ENCODE assay signal across 10 cellular contexts in genomic region chr16:3007957-3008748, GRCh38. TPM values are rescaled to one million over a fixed set of nuclear protein-coding genes. Genes with fewer than 3 reads are reported as not detected.
DNase-seq lines count a peak whose midpoint lies in the region; ATAC-seq, FAIRE-seq and TF ChIP-seq lines count a peak whose summit lies in the region.
"Had no signal": no experiment of that assay in that cellular context is flagged by ENCODE, and none has a peak within 500 bp of the region (broad histone marks: within the 10 kb centered on the region; RNA-seq: fewer than 3 reads in every experiment).

No MANE protein-coding gene starts in this region.

- H3K4me3 ChIP-seq in right lobe of liver = peak overlapping the region in 2 of 3 donors; percentile 14 to 24

- TF ChIP-seq POLR2A in right lobe of liver (IDR thresholded peaks at IDR 0.05) = no peak

- intact Hi-C loops in CD14-positive monocyte (cut with micrococcal nuclease) (loop anchor here (2.0 kb wide), 2 partner anchors 13 to 15 kb away; partner anchors contain the start of genes HCFC1R1 (in 1 of the 2) and TNFRSF12A (in 1 of the 2)), right lobe of liver (cut with DNase I) (no loop called here)
- intact Hi-C loops in activated CD8-positive, alpha-beta T cell treated with anti-CD3 and anti-CD28 coated beads for 36 hours (cut with micrococcal nuclease) = no loop called here

- ATAC-seq in activated CD8-positive, alpha-beta T cell treated with anti-CD3 and anti-CD28 coated beads for 36 hours = no peak
- no peak for ATAC-seq in right lobe of liver
- ATAC-seq in GM18909 (IDR thresholded peaks at IDR 0.05; ENCODE audit: poor library complexity, unreplicated experiment) = no peak
- ATAC-seq in GM21529 (IDR thresholded peaks at IDR 0.05; ENCODE audit: unreplicated experiment) = no peak

- peaks cover 53% of the 10 kb centered on the region for H3K4me1 Mint-ChIP-seq in CD14-positive monocyte
- H3K4me1 Mint-ChIP-seq in activated CD8-positive, alpha-beta T cell treated with anti-CD3 and anti-CD28 coated beads for 36 hours (ENCODE audit: low read depth) = peaks cover 21% of the 10 kb centered on the region

- CTCF ChIA-PET in activated CD8-positive, alpha-beta T cell treated with anti-CD3 and anti-CD28 coated beads for 36 hours (lab: Charles Lee) = interaction anchor here (0.7 to 5.3 kb wide), 10 partner anchors 13 to 121 kb away, joined by 3 to 56 read pairs (median 8); partner anchors contain the start of genes CLDN6, HCFC1R1, THOC6 and TNFRSF12A

- H3K9me3 ChIP-seq in right lobe of liver = no peaks in the 10 kb centered on the region

- peak; percentile 72 for DNase-seq in CD14-positive monocyte (ENCODE audit: low spot score)
- peak; percentile 32 for DNase-seq in HT-29 (ENCODE audit: low spot score)
- peak; percentile 28 for DNase-seq in activated CD8-positive, alpha-beta T cell treated with anti-CD3 and anti-CD28 coated beads for 36 hours
- peak in 2 of 3 donors; percentile 45 to 66 for DNase-seq in right lobe of liver
- no peak for DNase-seq in NCI-H748 (lab: John Stamatoyannopoulos, UW; ENCODE audit: unreplicated experiment)
- DNase-seq in urothelium cell line (ENCODE audit: low spot score) = no peak

- peak overlapping the region; percentile 76 to 93 for H3K4me3 Mint-ChIP-seq in CD14-positive monocyte
- H3K4me3 Mint-ChIP-seq in activated CD8-positive, alpha-beta T cell treated with anti-CD3 and anti-CD28 coated beads for 36 hours = no peak overlapping the region

- H3K27me3 Mint-ChIP-seq in CD14-positive monocyte (ENCODE audit: low read depth in 3 of 3) = peaks cover 18 to 32% (median 21%) of the 10 kb centered on the region in 3 donors
- H3K27me3 Mint-ChIP-seq in activated CD8-positive, alpha-beta T cell treated with anti-CD3 and anti-CD28 coated beads for 36 hours = peaks cover 14% of the 10 kb centered on the region

- H3K4me1 ChIP-seq in right lobe of liver = peaks cover 0 to 38% (median 18%) of the 10 kb centered on the region in 4 donors

- FAIRE-seq in urothelium cell line (lab: Jason Lieb, UNC) = no peak
- FAIRE-seq: islet of Langerhans had no signal

- H3K36me3 ChIP-seq in right lobe of liver = no peaks in the 10 kb centered on the region

- WGBS in right lobe of liver (ENCODE audit: insufficient coverage, low coverage, low lambda C conversion rate, missing lambda C conversion rate) = 30% methylated on average over 10 of the region's 17 CpGs

- H3K27ac ChIP-seq in right lobe of liver = peak overlapping the region; percentile 76 to 95 (median 83)

- peaks cover 5 to 6% of the 10 kb centered on the region in 2 donors for H3K36me3 Mint-ChIP-seq in CD14-positive monocyte
- H3K36me3 Mint-ChIP-seq in activated CD8-positive, alpha-beta T cell treated with anti-CD3 and anti-CD28 coated beads for 36 hours (ENCODE audit: low read depth) = no peaks in the 10 kb centered on the region

- no peak for TF ChIP-seq CTCF in CD14-positive monocyte (IDR thresholded peaks at IDR 0.05)
- no peak for TF ChIP-seq CTCF in activated CD8-positive, alpha-beta T cell treated with anti-CD3 and anti-CD28 coated beads for 36 hours (IDR thresholded peaks at IDR 0.05)
- no peak for TF ChIP-seq CTCF in right lobe of liver (IDR thresholded peaks at IDR 0.05)

- POLR2A ChIA-PET in activated CD8-positive, alpha-beta T cell treated with anti-CD3 and anti-CD28 coated beads for 36 hours (lab: Charles Lee) = interaction anchor here (1.7 kb wide), 2 partner anchors 12 to 19 kb away, joined by 5 to 6 read pairs; partner anchors contain the start of gene TNFRSF12A

- H3K27me3 ChIP-seq in right lobe of liver = no peaks in the 10 kb centered on the region

- H3K27ac Mint-ChIP-seq in CD14-positive monocyte = peak overlapping the region; percentile 79 to 95 (median 87)
- H3K27ac Mint-ChIP-seq in activated CD8-positive, alpha-beta T cell treated with anti-CD3 and anti-CD28 coated beads for 36 hours = no peak overlapping the region

- peaks cover 0 to 3% (median 0%) of the 10 kb centered on the region in 7 donors for H3K9me3 Mint-ChIP-seq in CD14-positive monocyte
- no peaks in the 10 kb centered on the region for H3K9me3 Mint-ChIP-seq in activated CD8-positive, alpha-beta T cell treated with anti-CD3 and anti-CD28 coated beads for 36 hours

RNA-seq across cellular contexts. Expression of gene CLDN9, which starts 4.6 kb away (rescaled TPM):
- not detected for polyA plus RNA-seq in CD14-positive monocyte
- 2.6 and 4.7 TPM in 2 replicates for total RNA-seq in HT-29 (2014; rRNA removed; shearing (Covaris generic))
- total RNA-seq in activated CD8-positive, alpha-beta T cell treated with anti-CD3 and anti-CD28 coated beads for 36 hours = not detected
- 1 to 10 TPM in 2 of 6 experiments, under 1 TPM in 4; 0.25 to 1.7 (median 0.92) TPM for total RNA-seq in right lobe of liver

RNA-seq across cellular contexts. Expression of gene CLDN6, which starts 9.8 kb away (rescaled TPM):
- polyA plus RNA-seq in CD14-positive monocyte = not detected
- not detected in 2 replicates for total RNA-seq in HT-29 (2014; rRNA removed; shearing (Covaris generic))
- not detected for total RNA-seq in activated CD8-positive, alpha-beta T cell treated with anti-CD3 and anti-CD28 coated beads for 36 hours
- 1 to 10 TPM in 1 of 6 experiments, not detected in 5; 2.9 TPM for total RNA-seq in right lobe of liver
- total RNA-seq: T-helper 2 cell treated with Interferon-gamma antibody and Interleukin-4, amounts not matched to agents 100 ng/mL and 5 ng/mL, for 36 hours had no signal

RNA-seq across cellular contexts. Expression of gene TNFRSF12A, which starts 12.0 kb away (rescaled TPM):
- polyA plus RNA-seq in CD14-positive monocyte = 1 to 10 TPM; 2.9 to 6.2 TPM
- 709 and 783 TPM in 2 replicates for total RNA-seq in HT-29 (2014; rRNA removed; shearing (Covaris generic))
- 10 to 100 TPM; 11.8 to 13.5 TPM for total RNA-seq in activated CD8-positive, alpha-beta T cell treated with anti-CD3 and anti-CD28 coated beads for 36 hours
- 100 to 1,000 TPM in 3 of 6 experiments, 10 to 100 TPM in 1, 1 to 10 TPM in 2; 5.2 to 284 (median 69.4) TPM for total RNA-seq in right lobe of liver

RNA-seq across cellular contexts. Expression of gene HCFC1R1, which starts 15.6 kb away (rescaled TPM):
- polyA plus RNA-seq in CD14-positive monocyte = 10 to 100 TPM; 16.7 to 19.9 TPM
- total RNA-seq in HT-29 (2014; rRNA removed; shearing (Covaris generic)) = 32.0 and 39.4 TPM in 2 replicates
- total RNA-seq in activated CD8-positive, alpha-beta T cell treated with anti-CD3 and anti-CD28 coated beads for 36 hours = 10 to 100 TPM; 24.2 to 24.8 TPM
- 10 to 100 TPM in 5 of 6 experiments, 1 to 10 TPM in 1; 9.7 to 14.6 (median 12.1) TPM for total RNA-seq in right lobe of liver

RNA-seq across cellular contexts. Expression of gene THOC6, which starts 15.7 kb away (rescaled TPM):
- polyA plus RNA-seq in CD14-positive monocyte = 10 to 100 TPM; 42.4 to 57.7 TPM
- 54.9 and 58.5 TPM in 2 replicates for total RNA-seq in HT-29 (2014; rRNA removed; shearing (Covaris generic))
- total RNA-seq in activated CD8-positive, alpha-beta T cell treated with anti-CD3 and anti-CD28 coated beads for 36 hours = 10 to 100 TPM; 55.4 to 56.6 TPM
- 10 to 100 TPM in 2 of 6 experiments, 1 to 10 TPM in 4; 7.7 to 15.7 (median 9.7) TPM for total RNA-seq in right lobe of liver

Comparison
In these comparisons a context has a peak if more than half of its experiments do, and no peak if none do; other contexts are left out.
1. DNase-seq: peak in CD14-positive monocyte (single experiment), HT-29 (single experiment), activated CD8-positive, alpha-beta T cell treated with anti-CD3 and anti-CD28 coated beads for 36 hours (single experiment) and right lobe of liver (2 of 3); none in NCI-H748 (single experiment) and urothelium cell line (single experiment).
2. intact Hi-C loops: an anchor here in CD14-positive monocyte (2.0 kb wide); none called in activated CD8-positive, alpha-beta T cell treated with anti-CD3 and anti-CD28 coated beads for 36 hours and right lobe of liver.